28 cellular contexts compared by ENCODE assay signal in the genomic region with DNA sequence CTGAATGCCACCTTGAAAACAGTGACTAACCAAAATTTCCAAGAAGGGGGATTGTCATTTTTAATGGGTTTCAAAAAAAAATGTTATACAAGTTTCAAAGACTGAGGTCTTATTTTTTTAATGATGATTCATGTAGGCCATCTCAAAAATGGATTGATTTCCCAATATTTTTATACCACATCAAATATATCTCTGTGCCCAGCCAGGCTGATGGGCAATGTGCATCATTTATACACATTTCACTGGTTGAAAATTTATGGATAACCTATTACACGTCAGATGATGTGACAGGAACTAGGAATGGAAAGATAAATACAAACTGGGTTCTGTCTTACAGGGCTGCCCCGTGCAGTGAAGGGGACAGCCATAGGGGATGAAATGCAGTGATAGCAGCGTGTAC.
"Had no signal": no experiment of that assay in that cellular context is flagged by ENCODE, and none has a peak within 500 bp of the region (broad histone marks: within the 10 kb centered on the region; RNA-seq: fewer than 3 reads in every experiment).

No MANE protein-coding gene starts in this region.

- H3K4me3 Mint-ChIP-seq: activated CD4-positive, alpha-beta memory T cell treated with anti-CD3 and anti-CD28 coated beads, Interleukin-2, amount 10 ng/mL, durations not matched to agents 7 days and 5 days; activated CD4-positive, alpha-beta T cell treated with anti-CD3 and anti-CD28 coated beads, Interleukin-2, amount 10 ng/mL, durations not matched to agents 7 days and 5 days; activated naive CD4-positive, alpha-beta T cell treated with anti-CD3 and anti-CD28 coated beads, Interleukin-2, amount 50 U/mL, for 24 hours; activated T-cell treated with anti-CD3 and anti-CD28 coated beads, Interleukin-2, amount 50 U/mL, for 72 hours; activated T-helper 17 cell treated with anti-CD3 and anti-CD28 coated beads, Interleukin-2, amount 50 U/mL, for 72 hours; T-helper 1 cell treated with Interleukin-12 subunit alpha and Interleukin-12 subunit beta and Interleukin-4 antibody, amounts not matched to agents 30 μg/mL and 1 μg/mL, for 36 hours; T-helper 2 cell treated with Interferon-gamma antibody and Interleukin-4, amounts not matched to agents 5 μg/mL and 100 μg/mL, for 36 hours had no signal

- H3K36me3 Mint-ChIP-seq: activated naive CD4-positive, alpha-beta T cell treated with anti-CD3 and anti-CD28 coated beads, Interleukin-2, amount 50 U/mL, for 24 hours; brain had no signal

- H3K4me3 ChIP-seq: MG63, Peyer's patch, SJSA1 had no signal

- H3K27ac ChIP-seq: SJSA1 had no signal

- H3K4me1 ChIP-seq: Peyer's patch had no signal

- H3K27me3 Mint-ChIP-seq: activated CD4-positive, alpha-beta memory T cell treated with anti-CD3 and anti-CD28 coated beads, Interleukin-2, amount 10 ng/mL, durations not matched to agents 7 days and 5 days; activated CD4-positive, alpha-beta T cell treated with anti-CD3 and anti-CD28 coated beads, Interleukin-2, amount 10 ng/mL, durations not matched to agents 7 days and 5 days; activated naive CD4-positive, alpha-beta T cell treated with anti-CD3 and anti-CD28 coated beads, Interleukin-2, amount 50 U/mL, for 24 hours; activated T-helper 17 cell treated with anti-CD3 and anti-CD28 coated beads, Interleukin-2, amount 50 U/mL, for 72 hours had no signal

- H3K9me3 ChIP-seq: MG63, Peyer's patch, SK-N-SH had no signal

- H3K36me3 ChIP-seq: MG63, Peyer's patch, SJSA1 had no signal

- H3K9me3 Mint-ChIP-seq: activated CD4-positive, alpha-beta memory T cell treated with anti-CD3 and anti-CD28 coated beads, Interleukin-2, amount 10 ng/mL, durations not matched to agents 7 days and 5 days; activated CD4-positive, alpha-beta T cell treated with anti-CD3 and anti-CD28 coated beads, Interleukin-2, amount 10 ng/mL, durations not matched to agents 7 days and 5 days; activated naive CD4-positive, alpha-beta T cell treated with anti-CD3 and anti-CD28 coated beads, Interleukin-2, amount 50 U/mL, for 24 hours; activated T-cell treated with anti-CD3 and anti-CD28 coated beads, Interleukin-2, amount 50 U/mL, for 72 hours; activated T-helper 17 cell treated with anti-CD3 and anti-CD28 coated beads, Interleukin-2, amount 50 U/mL, for 72 hours; T-helper 1 cell treated with Interleukin-12 subunit alpha and Interleukin-12 subunit beta and Interleukin-4 antibody, amounts not matched to agents 30 μg/mL and 1 μg/mL, for 36 hours; T-helper 2 cell treated with Interferon-gamma antibody and Interleukin-4, amounts not matched to agents 5 μg/mL and 100 μg/mL, for 36 hours had no signal

- H3K9ac ChIP-seq: SK-N-SH had no signal

- H3K9me2 ChIP-seq: SK-N-SH had no signal

- ATAC-seq: activated T-cell treated with anti-CD3 and anti-CD28 coated beads, Interleukin-2, amount 50 U/mL, for 72 hours; activated T-helper 17 cell treated with anti-CD3 and anti-CD28 coated beads, Interleukin-2, amount 50 U/mL, for 72 hours had no signal

- H3K4me2 ChIP-seq: SK-N-SH had no signal

- H3K27me3 ChIP-seq: MG63, Peyer's patch, SJSA1 had no signal

- DNase-seq: activated CD4-positive, alpha-beta memory T cell treated with anti-CD3 and anti-CD28 coated beads, Interleukin-2, amount 10 ng/mL, durations not matched to agents 7 days and 5 days; activated CD4-positive, alpha-beta T cell treated with anti-CD3 and anti-CD28 coated beads, Interleukin-2, amount 10 ng/mL, durations not matched to agents 7 days and 5 days; activated effector memory CD4-positive, alpha-beta T cell treated with anti-CD3 and anti-CD28 coated beads, Interleukin-2, amount 50 U/mL, for 16 hours; activated naive CD4-positive, alpha-beta T cell treated with Interleukin-2 at 50 U/mL for 16 hours; activated T-cell treated with anti-CD3 and anti-CD28 coated beads, Interleukin-2, amount 50 U/mL, for 1 hour; activated T-cell treated with anti-CD3 and anti-CD28 coated beads, Interleukin-2, amount 50 U/mL, for 72 hours; anterior cingulate cortex; caudate nucleus; cerebellar nuclear complex; Kasumi-1; MG63; NCI-H1048; NCI-H1105 treated with DMSO at 0.1 percent for 48 hours; NCI-H1436; NCI-H1694; NCI-H2029; NCI-H345; NCI-H524 treated with DMSO at 0.1 percent for 48 hours; Peyer's patch; RPMI8226; SHP77 treated with DMSO at 0.1 percent for 48 hours; SK-N-SH had no signal

- H3K27ac Mint-ChIP-seq: activated CD4-positive, alpha-beta memory T cell treated with anti-CD3 and anti-CD28 coated beads, Interleukin-2, amount 10 ng/mL, durations not matched to agents 7 days and 5 days; activated CD4-positive, alpha-beta T cell treated with anti-CD3 and anti-CD28 coated beads, Interleukin-2, amount 10 ng/mL, durations not matched to agents 7 days and 5 days; activated naive CD4-positive, alpha-beta T cell treated with anti-CD3 and anti-CD28 coated beads, Interleukin-2, amount 50 U/mL, for 24 hours; activated T-cell treated with anti-CD3 and anti-CD28 coated beads, Interleukin-2, amount 50 U/mL, for 72 hours; activated T-helper 17 cell treated with anti-CD3 and anti-CD28 coated beads, Interleukin-2, amount 50 U/mL, for 72 hours; T-helper 1 cell treated with Interleukin-12 subunit alpha and Interleukin-12 subunit beta and Interleukin-4 antibody, amounts not matched to agents 30 μg/mL and 1 μg/mL, for 36 hours; T-helper 2 cell treated with Interferon-gamma antibody and Interleukin-4, amounts not matched to agents 5 μg/mL and 100 μg/mL, for 36 hours had no signal
